ENCODE assay signal across 25 cellular contexts in genomic region chr6:155916870-155917624, GRCh38.
"Had no signal": no experiment of that assay in that cellular context is flagged by ENCODE, and none has a peak within 500 bp of the region (broad histone marks: within the 10 kb centered on the region; RNA-seq: fewer than 3 reads in every experiment).

No MANE protein-coding gene starts in this region.

- H3K27me3 ChIP-seq: left lung, pancreas, sigmoid colon, tibial nerve, uterus had no signal

- ATAC-seq: left colon; left lung; lower lobe of right lung; naive thymus-derived CD8-positive, alpha-beta T cell; pancreas; right cardiac atrium; stimulated activated memory B cell treated with anti-CD40 and anti-IgM and Interleukin-4, amounts not matched to agents 10 μg/mL and 1 μg/mL and 100 μg/mL, for 72 hours; stimulated activated naive CD8-positive, alpha-beta T cell treated with anti-CD3 and anti-CD28 coated beads, Interleukin-15, amount 100 ng/mL, for 72 hours had no signal

- H3K9me3 ChIP-seq: left lung, lower lobe of right lung, pancreas, prostate gland, sigmoid colon, tibial nerve, uterus had no signal

- H3K4me3 ChIP-seq: left lung, lower lobe of right lung, pancreas, prostate gland, sigmoid colon, tibial nerve, uterus had no signal

- DNase-seq: left colon; left lung; lower lobe of right lung; mammary epithelial cell; mesenchymal stem cell; naive thymus-derived CD8-positive, alpha-beta T cell; nucleus accumbens; pancreas; posterior cingulate gyrus; retina; right cardiac atrium; sigmoid colon; small intestine; stimulated activated CD4-positive, alpha-beta T cell treated with anti-CD3 and anti-CD28 coated beads, Interleukin-1b, Interleukin-23, amount 100 ng/mL, for 48 hours; stimulated activated CD4-positive, alpha-beta T cell treated with anti-CD3 and anti-CD28 coated beads, Interleukin-2, amount 100 ng/mL, for 48 hours; stimulated activated CD4-positive, alpha-beta T cell treated with anti-CD3 and anti-CD28 coated beads, Interleukin-4, amount 100 ng/mL, for 4 hours; stimulated activated CD8-positive, alpha-beta memory T cell treated with anti-CD3 and anti-CD28 coated beads, Interleukin-4, amount 100 ng/mL, for 48 hours; stimulated activated naive CD4-positive, alpha-beta T cell treated with Interleukin-2 at 50 U/mL for 16 hours; stimulated activated naive CD8-positive, alpha-beta T cell treated with anti-CD3 and anti-CD28 coated beads, Interleukin-15, amount 100 ng/mL, for 72 hours; substantia nigra; uterus had no signal

- FAIRE-seq: keratinocyte, small intestine had no signal

- H3K4me1 ChIP-seq: left lung, lower lobe of right lung, pancreas, prostate gland, sigmoid colon, tibial nerve, uterus had no signal

- H3K27ac ChIP-seq: left lung, lower lobe of right lung, pancreas, prostate gland, sigmoid colon, tibial nerve, uterus had no signal

- H3K36me3 ChIP-seq: left lung, lower lobe of right lung, pancreas, prostate gland, sigmoid colon, tibial nerve, uterus had no signal
